ENCODE assay signal across 8 cellular contexts in the genomic region with DNA sequence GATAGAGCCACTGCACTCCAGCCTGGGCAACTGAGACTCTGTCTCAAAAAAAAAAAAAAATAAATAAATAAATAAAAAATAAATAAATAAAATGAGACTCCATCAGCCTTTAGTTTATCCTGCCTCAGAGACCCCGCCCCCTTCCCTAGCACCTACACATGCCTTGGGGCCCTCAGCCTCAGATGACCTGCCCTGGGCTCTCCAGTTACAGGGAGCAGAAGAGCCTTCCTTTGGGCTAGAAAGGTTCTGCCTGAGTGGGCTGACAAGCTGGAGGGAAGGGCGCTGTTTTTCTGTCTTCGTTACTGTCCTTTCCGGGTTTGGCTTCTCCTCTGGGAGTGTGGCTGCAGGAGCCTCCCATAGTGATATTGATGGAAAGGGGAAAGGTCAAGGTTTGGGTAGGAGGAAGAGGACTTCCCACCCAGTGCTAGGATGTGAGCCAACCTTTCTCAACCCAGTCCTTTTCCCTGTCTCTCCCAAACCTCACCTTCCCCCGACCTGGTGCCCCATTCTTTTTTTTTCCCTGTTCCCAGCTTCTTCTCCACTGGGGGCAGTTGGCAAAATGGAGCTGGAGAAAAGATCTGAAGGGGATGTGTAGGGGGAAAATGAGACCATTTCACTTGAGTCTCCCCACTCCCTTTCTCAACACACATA. TPM values are rescaled to one million over a fixed set of nuclear protein-coding genes. Genes with fewer than 3 reads are reported as not detected.
A peak's percentile ranks its signal among the peaks of the same experiment; 100 is the strongest.
DNase-seq lines count a peak whose midpoint lies in the region; ATAC-seq lines count a peak whose summit lies in the region.

No MANE protein-coding gene starts in this region.

- H3K36me3 Mint-ChIP-seq in activated CD4-positive, alpha-beta T cell treated with anti-CD3 and anti-CD28 coated beads, Interleukin-2, amount 10 ng/mL, durations not matched to agents 7 days and 5 days (ENCODE audit: low read depth), result peaks cover 27% of the 10 kb centered on the region
- H3K36me3 Mint-ChIP-seq in stimulated activated naive B cell treated with anti-CD40 and anti-IgM and Interleukin-4, amounts not matched to agents 10 μg/mL and 1 μg/mL and 100 μg/mL, for 72 hours, result peaks cover 11 to 22% of the 10 kb centered on the region in 2 donors

- no peaks in the 10 kb centered on the region for H3K9me3 Mint-ChIP-seq in activated CD4-positive, alpha-beta T cell treated with anti-CD3 and anti-CD28 coated beads, Interleukin-2, amount 10 ng/mL, durations not matched to agents 7 days and 5 days
- no peaks in the 10 kb centered on the region for H3K9me3 Mint-ChIP-seq in stimulated activated naive B cell treated with anti-CD40 and anti-IgM and Interleukin-4, amounts not matched to agents 10 μg/mL and 1 μg/mL and 100 μg/mL, for 72 hours

- CTCF ChIA-PET in activated CD4-positive, alpha-beta T cell treated with anti-CD3 and anti-CD28 coated beads, Interleukin-2, amount 10 ng/mL, durations not matched to agents 7 days and 5 days (lab: Charles Lee), result interaction anchor here (0.8 to 8.2 kb wide), 5 partner anchors 9 to 191 kb away, joined by 4 to 66 read pairs (median 4); partner anchors contain the start of genes MUS81 and PACS1

- no peaks in the 10 kb centered on the region for H3K27me3 ChIP-seq in right cardiac atrium (ENCODE audit: control insufficient read depth, insufficient read depth)

- peaks cover 42% of the 10 kb centered on the region for H3K4me1 Mint-ChIP-seq in activated CD4-positive, alpha-beta T cell treated with anti-CD3 and anti-CD28 coated beads, Interleukin-2, amount 10 ng/mL, durations not matched to agents 7 days and 5 days
- peaks cover 24 to 35% of the 10 kb centered on the region in 2 donors for H3K4me1 Mint-ChIP-seq in stimulated activated naive B cell treated with anti-CD40 and anti-IgM and Interleukin-4, amounts not matched to agents 10 μg/mL and 1 μg/mL and 100 μg/mL, for 72 hours

- POLR2A ChIA-PET in activated CD4-positive, alpha-beta T cell treated with anti-CD3 and anti-CD28 coated beads, Interleukin-2, amount 10 ng/mL, durations not matched to agents 7 days and 5 days (lab: Charles Lee), result no interaction called here

- peaks cover 7% of the 10 kb centered on the region for H3K4me1 ChIP-seq in right cardiac atrium (ENCODE audit: control insufficient read depth, insufficient read depth, low read length)

- peak overlapping the region; percentile 91 for H3K9ac ChIP-seq in SK-N-MC (ENCODE audit: insufficient read length)

- DNase-seq in activated CD4-positive, alpha-beta T cell treated with anti-CD3 and anti-CD28 coated beads, Interleukin-2, amount 10 ng/mL, durations not matched to agents 7 days and 5 days, result no peak
- DNase-seq in activated CD4-positive, alpha-beta T cell treated with anti-CD3 and anti-CD28 coated beads for 1 hour, result no peak
- DNase-seq in SK-N-MC (ENCODE audit: low read depth, low spot score) (no peak), right cardiac atrium (no peak), iPS-NIHi7 (ENCODE audit: extremely low spot score) (no peak), head of caudate nucleus (no peak)
- DNase-seq in stimulated activated naive B cell treated with anti-CD40 and anti-IgM and Interleukin-4, amounts not matched to agents 10 μg/mL and 1 μg/mL and 100 μg/mL, for 72 hours, result no peak

- peak overlapping the region; percentile 95 for H3K27ac Mint-ChIP-seq in activated CD4-positive, alpha-beta T cell treated with anti-CD3 and anti-CD28 coated beads, Interleukin-2, amount 10 ng/mL, durations not matched to agents 7 days and 5 days
- H3K27ac Mint-ChIP-seq in stimulated activated naive B cell treated with anti-CD40 and anti-IgM and Interleukin-4, amounts not matched to agents 10 μg/mL and 1 μg/mL and 100 μg/mL, for 72 hours, result peak overlapping the region; percentile 85

- H3K27ac ChIP-seq in SK-N-MC (peak overlapping the region; percentile 92), right cardiac atrium (ENCODE audit: low read length) (peak overlapping the region; percentile 60)

- peaks cover 22% of the 10 kb centered on the region for H3K36me3 ChIP-seq in SK-N-MC (ENCODE audit: insufficient read depth, low read length)

- peaks cover 2% of the 10 kb centered on the region for H3K27me3 Mint-ChIP-seq in activated CD4-positive, alpha-beta T cell treated with anti-CD3 and anti-CD28 coated beads, Interleukin-2, amount 10 ng/mL, durations not matched to agents 7 days and 5 days
- peaks cover 13 to 26% of the 10 kb centered on the region in 2 donors for H3K27me3 Mint-ChIP-seq in stimulated activated naive B cell treated with anti-CD40 and anti-IgM and Interleukin-4, amounts not matched to agents 10 μg/mL and 1 μg/mL and 100 μg/mL, for 72 hours

- H3K4me3 Mint-ChIP-seq in activated CD4-positive, alpha-beta T cell treated with anti-CD3 and anti-CD28 coated beads, Interleukin-2, amount 10 ng/mL, durations not matched to agents 7 days and 5 days, result peak overlapping the region; percentile 100
- H3K4me3 Mint-ChIP-seq in stimulated activated naive B cell treated with anti-CD40 and anti-IgM and Interleukin-4, amounts not matched to agents 10 μg/mL and 1 μg/mL and 100 μg/mL, for 72 hours, result peak overlapping the region; percentile 96 to 99

- ATAC-seq in right cardiac atrium (no peak), HG02610 (IDR thresholded peaks at IDR 0.05; ENCODE audit: unreplicated experiment) (no peak)
- ATAC-seq in stimulated activated naive B cell treated with anti-CD40 and anti-IgM and Interleukin-4, amounts not matched to agents 10 μg/mL and 1 μg/mL and 100 μg/mL, for 72 hours (replicated peaks), result no peak

- H3K4me3 ChIP-seq in SK-N-MC (peak overlapping the region; percentile 98; the same call in 1 of the 2 replicates), right cardiac atrium (ENCODE audit: low read length) (no peak overlapping the region)

- H3K9me3 ChIP-seq in SK-N-MC (ENCODE audit: low read depth, low read length) (no peaks in the 10 kb centered on the region), right cardiac atrium (ENCODE audit: control insufficient read depth, low read length) (no peaks in the 10 kb centered on the region)

- WGBS in right cardiac atrium, result 73% methylated on average over 5 of the region's 5 CpGs

- intact Hi-C loops in right cardiac atrium (cut with DNase I) (no loop called here), head of caudate nucleus (cut with DNase I) (no loop called here)

RNA-seq across cellular contexts. Expression of gene SF3B2, which starts 1.5 kb away (rescaled TPM):
- 100 to 1,000 TPM; 217 to 223 TPM for total RNA-seq in activated CD4-positive, alpha-beta T cell treated with anti-CD3 and anti-CD28 coated beads, Interleukin-2, amount 10 ng/mL, durations not matched to agents 7 days and 5 days
- 10 to 100 TPM; 84.4 to 97.7 (median 91.7) TPM for total RNA-seq in right cardiac atrium
- polyA plus RNA-seq in right cardiac atrium, result 62.1 TPM

RNA-seq across cellular contexts. Expression of gene GAL3ST3, which starts 1.7 kb away (rescaled TPM):
- total RNA-seq in activated CD4-positive, alpha-beta T cell treated with anti-CD3 and anti-CD28 coated beads, Interleukin-2, amount 10 ng/mL, durations not matched to agents 7 days and 5 days, result not detected
- 10 to 100 TPM; 10.8 to 13.6 (median 12.1) TPM for total RNA-seq in right cardiac atrium
- 8.9 TPM for polyA plus RNA-seq in right cardiac atrium

RNA-seq across cellular contexts. Expression of gene PACS1, which starts 19.4 kb away (rescaled TPM):
- total RNA-seq in activated CD4-positive, alpha-beta T cell treated with anti-CD3 and anti-CD28 coated beads, Interleukin-2, amount 10 ng/mL, durations not matched to agents 7 days and 5 days, result 100 to 1,000 TPM; 109 TPM
- total RNA-seq in right cardiac atrium, result 10 to 100 TPM; 48.3 to 82.5 (median 56.5) TPM
- 30.9 TPM for polyA plus RNA-seq in right cardiac atrium

RNA-seq across cellular contexts. Expression of gene CATSPER1, which starts 24.4 kb away (rescaled TPM):
- not detected for total RNA-seq in activated CD4-positive, alpha-beta T cell treated with anti-CD3 and anti-CD28 coated beads, Interleukin-2, amount 10 ng/mL, durations not matched to agents 7 days and 5 days
- total RNA-seq in right cardiac atrium, result not detected
- polyA plus RNA-seq in right cardiac atrium, result not detected

RNA-seq across cellular contexts. Expression of gene CST6, which starts 38.9 kb away (rescaled TPM):
- not detected for total RNA-seq in activated CD4-positive, alpha-beta T cell treated with anti-CD3 and anti-CD28 coated beads, Interleukin-2, amount 10 ng/mL, durations not matched to agents 7 days and 5 days
- total RNA-seq in right cardiac atrium, result 1 to 10 TPM; 1.2 to 3.6 (median 2.2) TPM
- polyA plus RNA-seq in right cardiac atrium, result 2.1 TPM

Comparison
In these comparisons a context has a peak if more than half of its experiments do, and no peak if none do; other contexts are left out.
1. RNA of gene GAL3ST3, which starts 1.7 kb away (total RNA-seq): 10.8 to 13.6 TPM in right cardiac atrium; not detected in activated CD4-positive, alpha-beta T cell treated with anti-CD3 and anti-CD28 coated beads, Interleukin-2, amount 10 ng/mL, durations not matched to agents 7 days and 5 days; every median in the first group is over 10 times any median in the second.